Comparison of ENCODE assay signal across 1 cellular context in genomic region chr15:90763700-90764099, GRCh38.
TF ChIP-seq lines count a peak whose summit lies in the region.

No MANE protein-coding gene starts in this region.

TF ChIP-seq in H1, 55 proteins besides CTCF, POLR2A, EP300 and RAD21 (continued from another document):
- TF ChIP-seq, protein P1, sequence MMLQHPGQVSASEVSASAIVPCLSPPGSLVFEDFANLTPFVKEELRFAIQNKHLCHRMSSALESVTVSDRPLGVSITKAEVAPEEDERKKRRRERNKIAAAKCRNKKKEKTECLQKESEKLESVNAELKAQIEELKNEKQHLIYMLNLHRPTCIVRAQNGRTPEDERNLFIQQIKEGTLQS (IDR thresholded peaks at IDR 0.05; ENCODE audit: insufficient read depth, low read depth, low read length): no peak
- TF ChIP-seq, protein P2, sequence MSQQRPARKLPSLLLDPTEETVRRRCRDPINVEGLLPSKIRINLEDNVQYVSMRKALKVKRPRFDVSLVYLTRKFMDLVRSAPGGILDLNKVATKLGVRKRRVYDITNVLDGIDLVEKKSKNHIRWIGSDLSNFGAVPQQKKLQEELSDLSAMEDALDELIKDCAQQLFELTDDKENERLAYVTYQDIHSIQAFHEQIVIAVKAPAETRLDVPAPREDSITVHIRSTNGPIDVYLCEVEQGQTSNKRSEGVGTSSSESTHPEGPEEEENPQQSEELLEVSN (IDR thresholded peaks at IDR 0.05): no peak
- TF ChIP-seq ASH2L (IDR thresholded peaks at IDR 0.05; ENCODE audit: low read length) (no peak), CBX8 (IDR thresholded peaks at IDR 0.05; ENCODE audit: borderline replicate concordance, low read depth, low read length) (no peak)
TF ChIP-seq in H1: peak in this region for 0.
